ENCODE assay signal across 17 cellular contexts in the genomic region with DNA sequence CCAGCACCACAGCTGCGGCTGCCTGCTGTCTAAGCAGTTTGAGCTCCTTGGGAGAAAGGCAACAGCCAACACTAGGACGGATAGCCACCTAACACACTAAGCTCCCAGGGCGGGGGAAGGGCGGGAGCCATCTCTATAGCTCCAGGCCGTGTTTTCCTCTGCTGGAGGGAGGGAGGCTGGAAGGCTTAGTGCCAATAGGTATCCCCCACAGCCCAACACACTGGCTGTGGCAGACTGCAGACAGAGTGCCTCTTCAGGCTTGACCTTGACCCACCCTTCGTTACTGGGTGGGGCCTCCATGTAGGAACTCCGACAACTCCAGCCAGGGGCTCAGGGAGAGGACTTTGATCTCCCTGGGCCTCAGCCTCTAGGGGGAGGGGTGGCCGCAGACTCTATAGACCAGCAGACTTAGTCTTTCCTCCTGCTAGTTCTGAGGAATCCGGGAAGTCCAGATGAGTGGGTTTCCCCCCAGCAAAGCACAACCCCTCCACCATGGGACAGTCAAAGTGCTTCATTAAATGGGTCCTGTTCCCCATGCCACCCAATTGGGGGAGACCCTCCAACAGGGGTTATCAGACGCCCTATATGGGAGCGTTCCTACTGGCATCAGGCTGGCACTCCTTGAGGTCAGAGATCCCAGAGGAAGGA.
"Had no signal": no experiment of that assay in that cellular context is flagged by ENCODE, and none has a peak within 500 bp of the region (broad histone marks: within the 10 kb centered on the region; RNA-seq: fewer than 3 reads in every experiment).

No MANE protein-coding gene starts in this region.

- DNase-seq: activated CD4-positive, alpha-beta T cell treated with anti-CD3 and anti-CD28 coated beads, Interleukin-2, amount 10 ng/mL, durations not matched to agents 24 days and 14 days; activated CD8-positive, alpha-beta T cell treated with anti-CD3 and anti-CD28 coated beads for 36 hours; activated naive CD4-positive, alpha-beta T cell; activated naive CD8-positive, alpha-beta T cell treated with anti-CD3 and anti-CD28 coated beads for 36 hours; activated T-cell treated with anti-CD3 and anti-CD28 coated beads, Interleukin-2, amount 50 U/mL, for 1 hour; amygdala; dermis blood vessel endothelial cell; foreskin keratinocyte; hypothalamus; mesenchymal stem cell; natural killer cell; occipital lobe; stimulated activated naive CD8-positive, alpha-beta T cell treated with anti-CD3 and anti-CD28 coated beads, Interleukin-15, amount 100 ng/mL, for 72 hours; T-helper 1 cell; T-helper 9 cell; trophoblast cell had no signal

- ATAC-seq: activated CD8-positive, alpha-beta T cell treated with anti-CD3 and anti-CD28 coated beads for 36 hours; activated T-helper 17 cell treated with anti-CD3 and anti-CD28 coated beads, Interleukin-2, amount 50 U/mL, for 72 hours; foreskin keratinocyte; natural killer cell; stimulated activated naive CD8-positive, alpha-beta T cell treated with anti-CD3 and anti-CD28 coated beads, Interleukin-15, amount 100 ng/mL, for 72 hours had no signal
